ENCODE assay signal across 7 cellular contexts in the genomic region with DNA sequence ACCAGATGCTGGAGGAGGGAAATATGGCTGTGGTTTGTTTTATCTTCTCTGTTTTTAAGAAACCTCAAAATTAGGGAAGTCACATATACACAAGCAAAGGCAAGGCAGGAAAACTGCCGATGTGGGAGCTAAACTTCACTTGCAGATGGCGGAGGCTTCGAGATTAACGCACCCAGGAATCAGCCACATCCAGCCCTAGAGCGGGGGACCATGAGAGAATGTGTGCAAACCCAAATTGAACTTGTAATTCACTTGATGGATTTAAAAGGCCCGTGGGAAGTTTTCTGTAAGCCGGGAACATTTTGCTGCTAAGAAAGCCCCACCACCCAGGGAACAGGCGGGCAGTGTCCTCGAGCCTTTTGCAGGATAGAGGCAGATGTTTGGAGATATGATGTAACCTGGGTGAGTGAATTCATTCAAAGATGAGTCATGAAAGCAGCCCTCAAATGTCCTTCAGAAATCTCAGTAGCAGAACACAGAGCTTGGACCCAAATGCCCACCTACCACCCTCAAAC. TPM values are rescaled to one million over a fixed set of nuclear protein-coding genes. Genes with fewer than 3 reads are reported as not detected.
DNase-seq lines count a peak whose midpoint lies in the region; ATAC-seq lines count a peak whose summit lies in the region.

No MANE protein-coding gene starts in this region.

- peak overlapping the region; percentile 5 to 84 (median 46) for H3K4me3 Mint-ChIP-seq in IgD-negative memory B cell
- peak overlapping the region in 8 of 10 donors; percentile 1 to 60 (median 36) for H3K4me3 Mint-ChIP-seq in naive thymus-derived CD8-positive, alpha-beta T cell

- peaks cover 38 to 65% (median 62%) of the 10 kb centered on the region in 3 donors for H3K4me1 Mint-ChIP-seq in IgD-negative memory B cell
- peaks cover 0 to 58% (median 54%) of the 10 kb centered on the region in 4 donors for H3K4me1 Mint-ChIP-seq in naive thymus-derived CD8-positive, alpha-beta T cell

- ATAC-seq in GM18508 (IDR thresholded peaks at IDR 0.05; ENCODE audit: insufficient read depth, unreplicated experiment), result peak; percentile 7
- no peak for ATAC-seq in naive thymus-derived CD8-positive, alpha-beta T cell
- ATAC-seq in GM21825 (IDR thresholded peaks at IDR 0.05; ENCODE audit: unreplicated experiment), result no peak
- ATAC-seq in GM18498 (IDR thresholded peaks at IDR 0.05; ENCODE audit: unreplicated experiment), result no peak

- peak overlapping the region; percentile 81 to 91 (median 89) for H3K27ac Mint-ChIP-seq in IgD-negative memory B cell
- peak overlapping the region in 8 of 10 donors; percentile 36 to 90 (median 82) for H3K27ac Mint-ChIP-seq in naive thymus-derived CD8-positive, alpha-beta T cell

- POLR2A ChIA-PET in naive thymus-derived CD8-positive, alpha-beta T cell (lab: Charles Lee), result interaction anchor here (0.7 to 1.2 kb wide), 4 partner anchors 14 to 40 kb away, joined by 3 to 4 read pairs (median 4); a partner anchor contains a TSS

- H3K27me3 Mint-ChIP-seq in IgD-negative memory B cell, result no peaks in the 10 kb centered on the region
- H3K27me3 Mint-ChIP-seq in naive thymus-derived CD8-positive, alpha-beta T cell, result no peaks in the 10 kb centered on the region

- H3K9me3 Mint-ChIP-seq in IgD-negative memory B cell, result no peaks in the 10 kb centered on the region
- no peaks in the 10 kb centered on the region for H3K9me3 Mint-ChIP-seq in naive thymus-derived CD8-positive, alpha-beta T cell

- DNase-seq in amniotic stem cell (lab: John Stamatoyannopoulos, UW), result peak; percentile 35
- DNase-seq in naive thymus-derived CD8-positive, alpha-beta T cell, result no peak
- DNase-seq in retina, result no peak

- H3K36me3 Mint-ChIP-seq in IgD-negative memory B cell, result no peaks in the 10 kb centered on the region
- H3K36me3 Mint-ChIP-seq in naive thymus-derived CD8-positive, alpha-beta T cell, result peaks cover 0 to 10% (median 6%) of the 10 kb centered on the region in 3 donors

RNA-seq across cellular contexts. Expression of a gene that starts 39.9 kb away (rescaled TPM):
- 41.7 TPM for polyA plus RNA-seq in IgD-negative memory B cell
- 100 to 1,000 TPM; 140 to 141 TPM for total RNA-seq in naive thymus-derived CD8-positive, alpha-beta T cell
- 10 to 100 TPM; 14.4 to 38.5 (median 20.9) TPM for polyA plus RNA-seq in naive thymus-derived CD8-positive, alpha-beta T cell
